In the genomic region with DNA sequence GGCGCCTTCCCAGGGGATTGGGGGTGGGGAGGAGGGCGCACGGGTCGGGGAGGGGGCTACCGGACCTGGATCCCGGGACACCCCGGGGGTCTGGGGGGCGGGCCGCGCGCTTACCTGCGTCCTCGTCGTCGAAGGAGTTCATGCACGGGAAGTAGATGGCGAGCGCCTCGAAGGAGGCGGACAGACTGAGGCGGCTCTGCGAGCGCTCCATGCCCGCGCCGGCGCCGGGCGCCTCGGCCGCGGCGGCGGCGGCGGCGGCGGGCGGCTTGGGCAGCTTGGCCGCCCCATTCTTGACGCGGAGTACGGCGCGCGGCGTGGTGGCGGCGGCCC, we compare ENCODE assay signal across 11 cellular contexts. TPM values are rescaled to one million over a fixed set of nuclear protein-coding genes. Genes with fewer than 3 reads are reported as not detected.
A peak's percentile ranks its signal among the peaks of the same experiment; 100 is the strongest.
DNase-seq lines count a peak whose midpoint lies in the region; ATAC-seq and TF ChIP-seq lines count a peak whose summit lies in the region.
"Had no signal": no experiment of that assay in that cellular context is flagged by ENCODE, and none has a peak within 500 bp of the region (broad histone marks: within the 10 kb centered on the region; RNA-seq: fewer than 3 reads in every experiment).

No MANE protein-coding gene starts in this region.

- H3K9ac ChIP-seq in iPS-15b (ENCODE audit: low read depth, low read length) (no peak overlapping the region), smooth muscle cell (ENCODE audit: low read depth) (no peak overlapping the region)

- DNase-seq in NCI-H2227 (lab: John Stamatoyannopoulos, UW; ENCODE audit: unreplicated experiment) (peak; percentile 55), NCI-H2227 treated with DMSO at 0.1 percent for 48 hours (lab: John Stamatoyannopoulos, UW) (no peak), smooth muscle cell (lab: John Stamatoyannopoulos, UW; ENCODE audit: unreplicated experiment) (no peak), DMS79 treated with DMSO at 0.1 percent for 48 hours (lab: John Stamatoyannopoulos, UW) (no peak), kidney glomerular epithelial cell (lab: John Stamatoyannopoulos, UW) (no peak)
- DNase-seq: activated B cell treated with CpG ODN at 0.5 μM for 24 hours, DMS79, NCI-H1048 had no signal

- no peaks in the 10 kb centered on the region for H3K9me3 ChIP-seq in iPS-15b (ENCODE audit: control insufficient read depth, insufficient read depth, low read length)
- no peaks in the 10 kb centered on the region for H3K9me3 ChIP-seq in smooth muscle cell (replicated peaks; ENCODE audit: low read depth)

- H3F3A ChIP-seq in smooth muscle cell (ENCODE audit: low read depth): no peaks in the 10 kb centered on the region

- ATAC-seq in GM21576 (IDR thresholded peaks at IDR 0.05; ENCODE audit: unreplicated experiment): no peak

- H3K4me1 ChIP-seq in iPS-15b (ENCODE audit: control insufficient read depth, insufficient read depth, low read length) (peaks cover 11% of the 10 kb centered on the region), smooth muscle cell (ENCODE audit: low read depth) (no peaks in the 10 kb centered on the region)

- H3K4me2 ChIP-seq in smooth muscle cell: peak overlapping the region; percentile 74

- WGBS in smooth muscle cell (ENCODE audit: low lambda C conversion rate): 1% methylated on average over 14 of the region's 49 CpGs

- H4K20me1 ChIP-seq in smooth muscle cell (ENCODE audit: low read depth): no peaks in the 10 kb centered on the region

- peak overlapping the region; percentile 71 for H3K4me3 ChIP-seq in iPS-15b (ENCODE audit: low read depth, low read length)
- peak overlapping the region; percentile 37 for H3K4me3 ChIP-seq in smooth muscle cell

- no peak overlapping the region for H2AFZ ChIP-seq in smooth muscle cell (ENCODE audit: low read depth)

- H3K36me3 ChIP-seq in iPS-15b (ENCODE audit: control insufficient read depth, insufficient read depth, low read length) (no peaks in the 10 kb centered on the region), smooth muscle cell (ENCODE audit: low read depth) (no peaks in the 10 kb centered on the region)

- TF ChIP-seq CTCF in VCaP (conservative IDR thresholded peaks at IDR 0.05) (no peak), smooth muscle cell (IDR thresholded peaks at IDR 0.05; ENCODE audit: borderline replicate concordance, insufficient read depth, poor library complexity, severe bottlenecking) (no peak)

- no peaks in the 10 kb centered on the region for H3K79me2 ChIP-seq in smooth muscle cell (ENCODE audit: low read depth)

- H3K27ac ChIP-seq in VCaP (peak overlapping the region; percentile 66; the same call in 1 of the 2 replicates), smooth muscle cell (ENCODE audit: low read depth) (no peak overlapping the region)

- H3K27me3 ChIP-seq in iPS-15b (ENCODE audit: control insufficient read depth, insufficient read depth, low read length): peaks cover 44% of the 10 kb centered on the region
- H3K27me3 ChIP-seq in smooth muscle cell (ENCODE audit: low read depth): peaks cover 75% of the 10 kb centered on the region

RNA-seq across cellular contexts. Expression of a gene that starts 0.3 kb away (rescaled TPM):
- not detected in 2 replicates for total RNA-seq in smooth muscle cell
- polyA plus RNA-seq in smooth muscle cell: not detected in 2 replicates
- total RNA-seq: activated B cell treated with CpG ODN at 0.5 μM for 24 hours had no signal
